9 cellular contexts compared by ENCODE assay signal in genomic region chr7:33904680-33905388, GRCh38. TPM values are rescaled to one million over a fixed set of nuclear protein-coding genes. Genes with fewer than 3 reads are reported as not detected.
DNase-seq lines count a peak whose midpoint lies in the region; ATAC-seq, FAIRE-seq and TF ChIP-seq lines count a peak whose summit lies in the region.
"Had no signal": no experiment of that assay in that cellular context is flagged by ENCODE, and none has a peak within 500 bp of the region (broad histone marks: within the 10 kb centered on the region; RNA-seq: fewer than 3 reads in every experiment).

No MANE protein-coding gene starts in this region.

- H3K9ac ChIP-seq in GM12878 (ENCODE audit: control insufficient read depth, insufficient read depth, low read length) (no peak overlapping the region), iPS-18a (ENCODE audit: low read length) (no peak overlapping the region)

- peaks cover 82% of the 10 kb centered on the region for H3K27me3 Mint-ChIP-seq in activated T-cell treated with anti-CD3 and anti-CD28 coated beads, Interleukin-2, amount 50 U/mL, for 24 hours

- POLR2A ChIA-PET in GM12878 (lab: Charles Lee): no interaction called here

- peaks cover 6 to 7% of the 10 kb centered on the region in 2 experiments for H3K27me3 ChIP-seq in GM12878 (replicated peaks in 1 of 2; ENCODE audit: control insufficient read depth in 2 of 2, insufficient read depth in 2 of 2, low read length in 1 of 2)
- H3K27me3 ChIP-seq in iPS-18a (ENCODE audit: control insufficient read depth, insufficient read depth, low read length): peaks cover 62% of the 10 kb centered on the region
- peaks cover 0 to 4% (median 0%) of the 10 kb centered on the region in 3 donors for H3K27me3 ChIP-seq in sigmoid colon

- no TSS peak for BruUV-seq in GM12878 (replicated peaks; lab: Mats Ljungman, UMichigan)

- H3K27ac ChIP-seq in GM12878 (ENCODE audit: control insufficient read depth, insufficient read depth) (no peak overlapping the region), iPS-18a (ENCODE audit: low read length) (no peak overlapping the region), sigmoid colon (peak overlapping the region; percentile 54 to 70 (median 64))

- FAIRE-seq in GM12878 (lab: Jason Lieb, UNC): no peak
- FAIRE-seq: colon had no signal

- intact Hi-C loops in GM12878 (cut with micrococcal nuclease; ENCODE audit: unreplicated experiment) (no loop called here), sigmoid colon (cut with DNase I) (loop anchor here (2.0 kb wide), 1 partner anchor 28 kb away; no protein-coding TSS in a partner anchor)

- peak overlapping the region; percentile 72 for H3K4me3 Mint-ChIP-seq in activated T-cell treated with anti-CD3 and anti-CD28 coated beads, Interleukin-2, amount 50 U/mL, for 24 hours

- H3K4me1 ChIP-seq in GM12878 (ENCODE audit: control insufficient read depth, insufficient read depth, low read length): no peaks in the 10 kb centered on the region
- peaks cover 22% of the 10 kb centered on the region for H3K4me1 ChIP-seq in iPS-18a (ENCODE audit: control insufficient read depth, low read depth, low read length)
- peaks cover 0 to 20% (median 13%) of the 10 kb centered on the region in 4 donors for H3K4me1 ChIP-seq in sigmoid colon

- in situ Hi-C loops in GM12878 (cut with MboI): no loop called here

- no peak for TF ChIP-seq RAD21 in GM12878 (IDR thresholded peaks at IDR 0.05; ENCODE audit: insufficient read depth, low read depth, low read length)

- H3K9me3 ChIP-seq in GM12878 (replicated peaks; ENCODE audit: control insufficient read depth, insufficient read depth, low read length): no peaks in the 10 kb centered on the region
- no peaks in the 10 kb centered on the region for H3K9me3 ChIP-seq in iPS-18a (ENCODE audit: control insufficient read depth, low read depth, low read length)
- H3K9me3 ChIP-seq in sigmoid colon: no peaks in the 10 kb centered on the region

- TF ChIP-seq POLR2A in GM12878 (IDR thresholded peaks at IDR 0.05; ENCODE audit: low read depth, low read length) (no peak), sigmoid colon (IDR thresholded peaks at IDR 0.05) (no peak)

- CTCF ChIA-PET in GM12878 (lab: Yijun Ruan, JAX): interaction anchor here (1.9 kb wide), 1 partner anchor 10 kb away, joined by 6 read pairs; no protein-coding TSS in a partner anchor

- peak; percentile 42 for DNase-seq in activated T-cell treated with anti-CD3 and anti-CD28 coated beads, Interleukin-2, amount 50 U/mL, for 24 hours
- DNase-seq in activated T-cell treated with anti-CD3 and anti-CD28 coated beads for 4 hours (no peak), NCI-H1930 (lab: John Stamatoyannopoulos, UW) (peak; percentile 52 to 72), GM12878 (ENCODE audit: low read depth, low spot score) (no peak), sigmoid colon (peak; percentile 68)

- no peaks in the 10 kb centered on the region for H4K20me1 ChIP-seq in GM12878 (ENCODE audit: control insufficient read depth, insufficient read depth)

- WGBS in GM12878 (ENCODE audit: insufficient coverage, insufficient replicate concordance, low lambda C conversion rate, missing lambda C conversion rate): 7% methylated on average over 56 of the region's 66 CpGs
- 0% methylated on average over 64 to 66 of the region's 66 CpGs for WGBS in sigmoid colon, 2 donors

- RAD21 ChIA-PET in GM12878 (lab: Charles Lee; ENCODE audit: unreplicated experiment): no interaction called here

- SMC1A ChIA-PET in GM12878 (lab: Charles Lee; ENCODE audit: uncharacterized antibody, unreplicated experiment): no interaction called here

- no peak for TF ChIP-seq EP300 in GM12878 (IDR thresholded peaks at IDR 0.05; ENCODE audit: borderline replicate concordance in 1 of 2, control insufficient read depth in 1 of 2, low read depth in 2 of 2, low read length in 2 of 2)
- TF ChIP-seq EP300 in sigmoid colon (IDR thresholded peaks at IDR 0.05): no peak

- H3K36me3 Mint-ChIP-seq in activated T-cell treated with anti-CD3 and anti-CD28 coated beads, Interleukin-2, amount 50 U/mL, for 24 hours (ENCODE audit: low read depth): no peaks in the 10 kb centered on the region

- H2AFZ ChIP-seq in GM12878 (ENCODE audit: control insufficient read depth, low read depth, low read length): no peak overlapping the region; the same call in 1 of the 2 replicates

- H3K4me2 ChIP-seq in GM12878 (ENCODE audit: control insufficient read depth, insufficient read depth): peak overlapping the region; percentile 48; the same call in 1 of the 2 replicates

- H3K4me3 ChIP-seq in GM12878: no peak overlapping the region
- H3K4me3 ChIP-seq in iPS-18a (ENCODE audit: low read length): peak overlapping the region; percentile 75
- H3K4me3 ChIP-seq in sigmoid colon: peak overlapping the region; percentile 57 to 74 (median 65)

- H3K79me2 ChIP-seq in GM12878 (ENCODE audit: control insufficient read depth, insufficient read depth, low read length): no peaks in the 10 kb centered on the region

- ATAC-seq in GM12878 (peak; percentile 34), HG03469 (IDR thresholded peaks at IDR 0.05; ENCODE audit: unreplicated experiment) (no peak), HG02763 (IDR thresholded peaks at IDR 0.05; ENCODE audit: unreplicated experiment) (no peak)

- TF ChIP-seq CTCF in GM12878 (IDR thresholded peaks at IDR 0.05 in 2 of 3, conservative IDR thresholded peaks at IDR 0.05 in 1 of 3; ENCODE audit: control insufficient read depth in 2 of 3, extremely low read depth in 1 of 3, insufficient read depth in 1 of 3, low read depth in 3 of 3, low read length in 3 of 3) (no peak), sigmoid colon (IDR thresholded peaks at IDR 0.05) (no peak)

- H3K36me3 ChIP-seq in GM12878 (ENCODE audit: control insufficient read depth in 2 of 2, insufficient read depth in 2 of 2, low read length in 1 of 2): no peaks in the 10 kb centered on the region
- H3K36me3 ChIP-seq in iPS-18a (ENCODE audit: control insufficient read depth, low read depth, low read length): no peaks in the 10 kb centered on the region
- no peaks in the 10 kb centered on the region for H3K36me3 ChIP-seq in sigmoid colon

- peaks cover 8% of the 10 kb centered on the region for H3K4me1 Mint-ChIP-seq in activated T-cell treated with anti-CD3 and anti-CD28 coated beads, Interleukin-2, amount 50 U/mL, for 24 hours (ENCODE audit: low read depth)

- H3K9me3 Mint-ChIP-seq in activated T-cell treated with anti-CD3 and anti-CD28 coated beads, Interleukin-2, amount 50 U/mL, for 24 hours: no peaks in the 10 kb centered on the region

- H3K27ac Mint-ChIP-seq in activated T-cell treated with anti-CD3 and anti-CD28 coated beads, Interleukin-2, amount 50 U/mL, for 24 hours: no peak overlapping the region

TF ChIP-seq in GM12878, 131 proteins besides CTCF, POLR2A, EP300 and RAD21 (continues in another document):
- TF ChIP-seq CBX3 (IDR thresholded peaks at IDR 0.05; ENCODE audit: borderline replicate concordance, low read depth) (no peak), CEBPZ (IDR thresholded peaks at IDR 0.05; ENCODE audit: low read depth, low read length) (no peak), ZZZ3 (IDR thresholded peaks at IDR 0.05; ENCODE audit: control insufficient read depth, insufficient read length, low read depth) (no peak), RFX5 (IDR thresholded peaks at IDR 0.05; ENCODE audit: low read depth, low read length) (no peak), JUND (IDR thresholded peaks at IDR 0.05; ENCODE audit: low read depth, low read length) (no peak), SMAD5 (IDR thresholded peaks at IDR 0.05; ENCODE audit: low read depth) (no peak), ZNF384 (IDR thresholded peaks at IDR 0.05; ENCODE audit: borderline replicate concordance, low read depth, low read length) (no peak)

RNA-seq across cellular contexts. Expression of gene BMPER, which starts 0.5 kb away (rescaled TPM):
- 0.17 and 0.50 TPM in 2 replicates for total RNA-seq in GM12878 (2013; cell fraction: nucleolus; rRNA removed)
- total RNA-seq in GM12878 (2014; rRNA removed): not detected in 2 replicates
- total RNA-seq in GM12878 (2014; rRNA removed; fragmentation: Illumina TruSeq; extraction: Trizol): not detected in 2 replicates
- not detected in 2 replicates for total RNA-seq in GM12878 (2021)
- not detected for polyA plus RNA-seq in GM12878 (2011; ENCODE audit: low read depth)
- 0.04 TPM in 1 of 2 replicates, not detected in the other for polyA plus RNA-seq in GM12878 (2011; rRNA removed)
- 0.01 TPM in 1 of 2 replicates, not detected in the other for polyA plus RNA-seq in GM12878 (2011; cell fraction: cytosol; rRNA removed)
- polyA plus RNA-seq in GM12878 (2011; cell fraction: nucleus; rRNA removed): 0.04 and 0.18 TPM in 2 replicates
- 0.03 and 0.04 TPM in 2 replicates for polyA plus RNA-seq in GM12878 (2012)
- not detected in 2 replicates for polyA plus RNA-seq in GM12878 (2014; fragmentation: Illumina TruSeq; extraction: Trizol)
- under 1 TPM in 1 of 2 experiments, not detected in 1; 0.02 TPM for polyA plus RNA-seq in GM12878 (2014; fragmentation: Nextera tagmentation; extraction: Ambion mirVana)
- polyA plus RNA-seq in GM12878 (2014; rRNA removed): not detected in 2 replicates
- polyA plus RNA-seq in GM12878 (2016; fragmentation: Nextera tagmentation; extraction: Ambion mirVana): under 1 TPM in 1 of 2 experiments, not detected in 1; 0.08 TPM
- polyA minus RNA-seq in GM12878 (2011; rRNA and poly(A)+ RNA removed): not detected in 2 replicates
- not detected in 2 replicates for polyA minus RNA-seq in GM12878 (2011; cell fraction: cytosol; rRNA and poly(A)+ RNA removed)
- not detected in 2 replicates for polyA minus RNA-seq in GM12878 (2011; cell fraction: nucleus; rRNA and poly(A)+ RNA removed)
- 1 to 10 TPM; 1.1 to 3.1 (median 2.3) TPM for total RNA-seq in sigmoid colon
- under 1 TPM in 2 of 3 donors, not detected in 1; 0.51 to 0.60 TPM for polyA plus RNA-seq in sigmoid colon

Comparison
In these comparisons a context has a peak if more than half of its experiments do, and no peak if none do; other contexts are left out.
1. DNase-seq: peak in activated T-cell treated with anti-CD3 and anti-CD28 coated beads, Interleukin-2, amount 50 U/mL, for 24 hours (single experiment), NCI-H1930 (2 of 2) and sigmoid colon (single experiment); none in activated T-cell treated with anti-CD3 and anti-CD28 coated beads for 4 hours (single experiment) and GM12878 (single experiment).
2. H3K27ac ChIP-seq: peak in sigmoid colon (4 of 4); none in GM12878 (single experiment) and iPS-18a (single experiment).